ENCODE assay signal across 9 cellular contexts in the genomic region with DNA sequence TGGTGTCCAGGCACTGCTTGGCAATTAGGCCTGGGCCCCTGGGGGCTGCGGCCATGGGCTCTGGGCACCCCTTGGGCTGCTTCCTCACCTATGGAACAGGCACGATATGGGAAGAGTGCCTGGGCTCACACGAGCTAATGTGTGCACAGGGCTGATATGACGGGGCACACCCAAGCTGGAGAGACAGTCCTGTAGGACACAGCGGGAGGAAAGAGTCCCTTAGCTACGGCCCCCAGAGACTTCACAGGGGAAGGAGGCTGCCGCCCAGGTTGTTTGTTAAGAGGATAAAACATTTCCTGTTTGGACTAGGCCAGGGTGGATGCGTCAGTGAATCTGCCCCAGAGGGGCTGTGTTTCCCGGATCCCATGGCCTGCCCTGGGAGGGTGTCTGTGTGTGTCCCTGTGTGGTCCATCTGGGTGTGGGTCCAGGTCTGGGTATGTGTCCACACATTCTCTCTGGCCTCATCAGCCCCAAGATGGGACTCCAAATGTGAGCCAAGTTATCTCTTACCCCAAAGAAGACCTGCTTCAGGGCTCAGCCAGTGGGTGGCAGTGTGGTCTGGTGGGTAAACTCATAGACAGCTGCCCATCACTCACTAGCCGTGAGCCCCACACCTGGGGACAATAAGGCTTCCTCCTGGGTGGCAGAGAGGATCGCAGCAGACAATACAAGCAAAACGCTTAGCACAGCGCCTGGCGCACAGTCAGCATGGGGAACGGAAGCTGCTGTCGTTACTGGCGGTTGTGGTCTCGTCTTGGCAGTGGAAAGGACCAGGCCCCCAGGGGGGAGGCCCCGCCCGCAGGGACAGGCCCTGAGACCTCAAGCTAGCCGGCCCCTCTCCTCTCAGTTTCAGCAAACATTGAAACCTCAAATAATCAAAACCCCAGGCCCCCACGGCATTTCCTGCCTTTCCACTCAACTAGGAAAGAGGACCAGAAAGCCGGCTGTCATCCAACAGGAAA. TPM values are rescaled to one million over a fixed set of nuclear protein-coding genes. Genes with fewer than 3 reads are reported as not detected.
DNase-seq lines count a peak whose midpoint lies in the region; ATAC-seq, FAIRE-seq and TF ChIP-seq lines count a peak whose summit lies in the region.
"Had no signal": no experiment of that assay in that cellular context is flagged by ENCODE, and none has a peak within 500 bp of the region (broad histone marks: within the 10 kb centered on the region; RNA-seq: fewer than 3 reads in every experiment).

No MANE protein-coding gene starts in this region.

- POLR2A ChIA-PET in CD4-positive, alpha-beta T cell (lab: Charles Lee): interaction anchor here (1.3 kb wide), 1 partner anchor 66 kb away, joined by 4 read pairs; a partner anchor contains a TSS

- DNase-seq in CD4-positive, alpha-beta T cell: peak in 7 of 10 experiments; percentile 9 to 44 (median 28)
- DNase-seq in SK-MEL-5 (ENCODE audit: low read depth, low spot score) (peak; percentile 58), astrocyte of the cerebellum (ENCODE audit: low read depth) (peak; percentile 88), left lobe of liver (ENCODE audit: low spot score) (no peak), HTR-8/SVneo (ENCODE audit: insufficient read length, low spot score) (no peak)
- peak; percentile 14 to 15 for DNase-seq in stimulated activated CD8-positive, alpha-beta memory T cell treated with anti-CD3 and anti-CD28 coated beads, Interleukin-4, amount 100 ng/mL, for 1 hour (ENCODE audit: low read depth in 2 of 2, low spot score in 1 of 2)

- no peaks in the 10 kb centered on the region for H3K36me3 Mint-ChIP-seq in CD4-positive, alpha-beta T cell (ENCODE audit: low read depth)

- peaks cover 42% of the 10 kb centered on the region for H3K27me3 Mint-ChIP-seq in CD4-positive, alpha-beta T cell

- FAIRE-seq in HTR-8/SVneo (lab: Jason Lieb, UNC): no peak

- peaks cover 13% of the 10 kb centered on the region for H3K4me1 Mint-ChIP-seq in CD4-positive, alpha-beta T cell (ENCODE audit: low read depth)

- in situ Hi-C loops in SK-MEL-5 (cut with HindIII; ENCODE audit: low pct_unique_long_range_greater_than_20kb, low sequenced_read_pairs) (no loop called here), astrocyte of the cerebellum (cut with HindIII; ENCODE audit: low sequenced_read_pairs) (no loop called here)

- intact Hi-C loops in CD4-positive, alpha-beta T cell (cut with DNase I, micrococcal nuclease): no loop called here

- H3K4me3 ChIP-seq in astrocyte of the cerebellum (ENCODE audit: low read depth, low read length): no peak overlapping the region
- H3K4me3 ChIP-seq: uterus had no signal

- no peaks in the 10 kb centered on the region for H3K9me3 Mint-ChIP-seq in CD4-positive, alpha-beta T cell

- TF ChIP-seq CTCF in CD4-positive, alpha-beta T cell (IDR thresholded peaks at IDR 0.05): no peak
- TF ChIP-seq CTCF in astrocyte of the cerebellum (IDR thresholded peaks at IDR 0.05; ENCODE audit: low read depth, low read length, missing control alignments): peak; percentile 21

- H3K27ac Mint-ChIP-seq in CD4-positive, alpha-beta T cell: peak overlapping the region; percentile 55

- no peaks in the 10 kb centered on the region for H3K9me3 ChIP-seq in CD4-positive, alpha-beta T cell (ENCODE audit: control insufficient read depth, low read length)
- H3K9me3 ChIP-seq: uterus had no signal

- ATAC-seq in CD4-positive, alpha-beta T cell (ENCODE audit: poor library complexity): peak; percentile 69
- ATAC-seq in GM19025 (IDR thresholded peaks at IDR 0.05; ENCODE audit: low read depth, unreplicated experiment) (peak; percentile 59), HG03175 (IDR thresholded peaks at IDR 0.05; ENCODE audit: unreplicated experiment) (peak; percentile 64), left lobe of liver (peak; percentile 68)

- peak overlapping the region; percentile 67 for H3K4me3 Mint-ChIP-seq in CD4-positive, alpha-beta T cell

- no peak overlapping the region for H3K27ac ChIP-seq in CD4-positive, alpha-beta T cell (ENCODE audit: low read depth, low read length)

- CTCF ChIA-PET in CD4-positive, alpha-beta T cell (lab: Charles Lee): interaction anchor here (1.6 kb wide), 1 partner anchor 43 kb away, joined by 7 read pairs; no protein-coding TSS in a partner anchor

- H3K27me3 ChIP-seq in CD4-positive, alpha-beta T cell (ENCODE audit: control insufficient read depth, insufficient read depth, low read length): peaks cover 36% of the 10 kb centered on the region
- H3K27me3 ChIP-seq: uterus had no signal

RNA-seq across cellular contexts. Expression of a gene that starts 3.2 kb away (rescaled TPM):
- not detected for total RNA-seq in CD4-positive, alpha-beta T cell
- total RNA-seq in SK-MEL-5 (2014; rRNA removed; shearing (Covaris generic)): 3.4 and 3.7 TPM in 2 replicates
- 4.4 and 5.3 TPM in 2 replicates for polyA plus RNA-seq in SK-MEL-5 (2015; cell fraction: cytosol; rRNA removed)
- 4.3 and 10.9 TPM in 2 replicates for polyA plus RNA-seq in SK-MEL-5 (2015; cell fraction: nucleus; rRNA removed)
- total RNA-seq in left lobe of liver: 1.3 TPM

Comparison
In these comparisons a context has a peak if more than half of its experiments do, and no peak if none do; other contexts are left out.
1. DNase-seq: peak in CD4-positive, alpha-beta T cell (7 of 10), SK-MEL-5 (single experiment), astrocyte of the cerebellum (single experiment) and stimulated activated CD8-positive, alpha-beta memory T cell treated with anti-CD3 and anti-CD28 coated beads, Interleukin-4, amount 100 ng/mL, for 1 hour (2 of 2); none in left lobe of liver (single experiment) and HTR-8/SVneo (single experiment).
2. Peak in every context shown above with its lines, with median percentiles within 50 percentile points of each other: ATAC-seq.